Comparison of ENCODE assay signal across 8 cellular contexts in the genomic region with DNA sequence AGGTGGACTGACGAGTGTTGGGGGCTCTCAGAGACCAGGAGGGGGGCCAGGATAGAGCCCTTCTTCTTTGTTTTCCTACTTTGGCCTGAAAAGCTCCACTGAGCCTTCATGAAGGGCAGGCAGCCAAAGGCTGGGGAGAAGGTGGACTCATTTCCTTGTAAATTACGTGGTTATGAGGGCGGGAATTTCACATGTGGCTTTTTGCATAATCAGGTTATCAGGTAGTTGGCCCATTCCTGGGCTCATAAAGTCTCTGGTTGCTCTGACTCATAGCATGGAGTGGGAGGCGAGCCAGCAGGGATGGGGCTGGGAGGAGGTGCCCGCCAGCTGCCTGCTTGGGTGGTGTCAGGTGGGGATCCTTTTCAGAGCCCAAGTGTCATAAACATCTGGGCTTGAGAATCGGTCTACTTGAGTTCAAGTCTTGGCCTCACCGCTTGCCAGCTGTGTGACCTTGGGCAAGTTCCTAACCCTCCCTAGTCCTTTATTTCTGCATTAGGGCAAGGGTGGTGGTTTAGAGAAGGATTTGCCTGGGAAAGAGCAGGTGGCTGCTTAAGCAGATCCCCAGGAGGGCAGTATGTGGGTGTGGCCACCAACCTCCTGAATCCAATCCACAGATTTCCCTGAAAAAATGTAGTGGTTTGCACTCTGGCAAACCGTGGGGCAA. TPM values are rescaled to one million over a fixed set of nuclear protein-coding genes. Genes with fewer than 3 reads are reported as not detected.
DNase-seq lines count a peak whose midpoint lies in the region; ATAC-seq lines count a peak whose summit lies in the region.

No MANE protein-coding gene starts in this region.

- H3K9me3 Mint-ChIP-seq in dendritic cell treated with granulocyte-macrophage colony-stimulating factor and Interleukin-4, amounts not matched to agents 40 ng/mL and 50 ng/mL, for 4 days: no peaks in the 10 kb centered on the region

- ATAC-seq in GM21447 (IDR thresholded peaks at IDR 0.05; ENCODE audit: unreplicated experiment) (no peak), GM21390 (IDR thresholded peaks at IDR 0.05; ENCODE audit: unreplicated experiment) (no peak)

- H3K4me1 Mint-ChIP-seq in dendritic cell treated with granulocyte-macrophage colony-stimulating factor and Interleukin-4, amounts not matched to agents 40 ng/mL and 50 ng/mL, for 4 days (ENCODE audit: low read depth): peaks cover 60% of the 10 kb centered on the region

- no peaks in the 10 kb centered on the region for H3K36me3 Mint-ChIP-seq in dendritic cell treated with granulocyte-macrophage colony-stimulating factor and Interleukin-4, amounts not matched to agents 40 ng/mL and 50 ng/mL, for 4 days (ENCODE audit: low read depth)

- peak overlapping the region; percentile 25 for H3K27ac Mint-ChIP-seq in dendritic cell treated with granulocyte-macrophage colony-stimulating factor and Interleukin-4, amounts not matched to agents 40 ng/mL and 50 ng/mL, for 4 days

- no peak overlapping the region for H3K4me3 Mint-ChIP-seq in dendritic cell treated with granulocyte-macrophage colony-stimulating factor and Interleukin-4, amounts not matched to agents 40 ng/mL and 50 ng/mL, for 4 days

- no peaks in the 10 kb centered on the region for H3K27me3 Mint-ChIP-seq in dendritic cell treated with granulocyte-macrophage colony-stimulating factor and Interleukin-4, amounts not matched to agents 40 ng/mL and 50 ng/mL, for 4 days

- peak; percentile 82 for DNase-seq in EH (ENCODE audit: low read depth)
- peak; percentile 79 for DNase-seq in NCI-H2171 (lab: John Stamatoyannopoulos, UW)
- peak; percentile 68 for DNase-seq in non-pigmented ciliary epithelial cell (ENCODE audit: low read depth)
- no peak for DNase-seq in activated T-cell treated with anti-CD3 and anti-CD28 coated beads, Interleukin-2, amount 50 U/mL, for 1 hour
- no peak for DNase-seq in occipital lobe (lab: John Stamatoyannopoulos, UW)

- intact Hi-C loops in dendritic cell treated with granulocyte-macrophage colony-stimulating factor and Interleukin-4, amounts not matched to agents 40 ng/mL and 50 ng/mL, for 4 days (cut with micrococcal nuclease): no loop called here

RNA-seq across cellular contexts. Expression of gene RNF24, which starts 26.5 kb away (rescaled TPM):
- total RNA-seq in occipital lobe: 28.5 TPM

Comparison
In these comparisons a context has a peak if more than half of its experiments do, and no peak if none do; other contexts are left out.
1. DNase-seq: peak in EH (single experiment), NCI-H2171 (single experiment) and non-pigmented ciliary epithelial cell (single experiment); none in activated T-cell treated with anti-CD3 and anti-CD28 coated beads, Interleukin-2, amount 50 U/mL, for 1 hour (single experiment) and occipital lobe (single experiment).